In genomic region chr10:96410296-96410695, GRCh38 we compare ENCODE assay signal across 36 cellular contexts. TPM values are rescaled to one million over a fixed set of nuclear protein-coding genes. Genes with fewer than 3 reads are reported as not detected.
"Had no signal": no experiment of that assay in that cellular context is flagged by ENCODE, and none has a peak within 500 bp of the region (broad histone marks: within the 10 kb centered on the region; RNA-seq: fewer than 3 reads in every experiment).

No MANE protein-coding gene starts in this region.

- H3K4me1 Mint-ChIP-seq: activated B cell treated with CpG ODN at 0.5 μM for 24 hours; activated CD4-positive, alpha-beta T cell treated with anti-CD3 and anti-CD28 coated beads for 36 hours; activated CD4-positive, alpha-beta T cell treated with anti-CD3 and anti-CD28 coated beads, Interleukin-2, amount 10 ng/mL, durations not matched to agents 24 days and 14 days; activated T-helper 17 cell treated with anti-CD3 and anti-CD28 coated beads, Interleukin-2, amount 50 U/mL, for 72 hours; T-helper 17 cell had no signal

- H3K36me3 Mint-ChIP-seq: activated CD4-positive, alpha-beta memory T cell treated with anti-CD3 and anti-CD28 coated beads for 36 hours; activated naive CD8-positive, alpha-beta T cell had no signal

- FAIRE-seq: astrocyte, bronchial epithelial cell, colon had no signal

- H3K9me3 ChIP-seq: esophagus muscularis mucosa, gastrocnemius medialis, heart left ventricle had no signal

- H3K4me1 ChIP-seq: foreskin keratinocyte had no signal

- H3K27ac ChIP-seq: brain microvascular endothelial cell, esophagus muscularis mucosa, foreskin keratinocyte, gastrocnemius medialis, heart left ventricle, WERI-Rb-1 had no signal

- H3K4me3 Mint-ChIP-seq: activated B cell treated with CpG ODN at 0.5 μM for 24 hours; activated CD4-positive, alpha-beta memory T cell treated with anti-CD3 and anti-CD28 coated beads for 36 hours; activated CD4-positive, alpha-beta T cell treated with anti-CD3 and anti-CD28 coated beads for 36 hours; activated CD4-positive, alpha-beta T cell treated with anti-CD3 and anti-CD28 coated beads, Interleukin-2, amount 10 ng/mL, durations not matched to agents 24 days and 14 days; activated CD8-positive, alpha-beta T cell treated with anti-CD3 and anti-CD28 coated beads, Interleukin-2, amount 10 ng/mL, durations not matched to agents 7 days and 5 days; activated naive CD8-positive, alpha-beta T cell; activated T-cell treated with anti-CD3 and anti-CD28 coated beads, Interleukin-2, amount 50 U/mL, for 24 hours; activated T-helper 17 cell treated with anti-CD3 and anti-CD28 coated beads, Interleukin-2, amount 50 U/mL, for 72 hours; T-helper 17 cell; T-helper 2 cell treated with Interferon-gamma antibody and Interleukin-4, amounts not matched to agents 5 μg/mL and 100 μg/mL, for 36 hours had no signal

- H3K9me3 Mint-ChIP-seq: activated B cell treated with CpG ODN at 0.5 μM for 24 hours; activated CD4-positive, alpha-beta memory T cell treated with anti-CD3 and anti-CD28 coated beads for 36 hours; activated CD4-positive, alpha-beta T cell treated with anti-CD3 and anti-CD28 coated beads, Interleukin-2, amount 10 ng/mL, durations not matched to agents 24 days and 14 days; activated T-cell treated with anti-CD3 and anti-CD28 coated beads, Interleukin-2, amount 50 U/mL, for 24 hours; activated T-helper 17 cell treated with anti-CD3 and anti-CD28 coated beads, Interleukin-2, amount 50 U/mL, for 72 hours; T-helper 2 cell treated with Interferon-gamma antibody and Interleukin-4, amounts not matched to agents 5 μg/mL and 100 μg/mL, for 36 hours had no signal

- H3K36me3 ChIP-seq: brain microvascular endothelial cell, esophagus muscularis mucosa, gastrocnemius medialis, heart left ventricle, WERI-Rb-1 had no signal

- H3K4me3 ChIP-seq: esophagus muscularis mucosa, gastrocnemius medialis, heart left ventricle had no signal

- H3K27me3 ChIP-seq: brain microvascular endothelial cell had no signal

- DNase-seq: activated B cell treated with CpG ODN at 0.5 μM for 24 hours; activated CD4-positive, alpha-beta memory T cell treated with anti-CD3 and anti-CD28 coated beads for 36 hours; activated CD4-positive, alpha-beta T cell treated with anti-CD3 and anti-CD28 coated beads for 36 hours; activated CD4-positive, alpha-beta T cell treated with anti-CD3 and anti-CD28 coated beads, Interleukin-2, amount 10 ng/mL, durations not matched to agents 24 days and 14 days; activated CD4-positive, CD25-positive, alpha-beta regulatory T cell treated with anti-CD3 and anti-CD28 coated beads, Interleukin-2, amount 50 U/mL, for 72 hours; activated CD8-positive, alpha-beta T cell treated with anti-CD3 and anti-CD28 coated beads, Interleukin-2, amount 10 ng/mL, durations not matched to agents 7 days and 5 days; activated effector memory CD4-positive, alpha-beta T cell treated with Interleukin-2 at 50 U/mL for 16 hours; activated gamma-delta T cell treated with Interleukin-2 at 50 U/mL for 16 hours; activated naive CD4-positive, alpha-beta T cell treated with anti-CD3 and anti-CD28 coated beads, Interleukin-2, amount 50 U/mL, for 16 hours; activated naive CD4-positive, alpha-beta T cell treated with Interleukin-2 at 50 U/mL for 16 hours; activated T-cell treated with anti-CD3 and anti-CD28 coated beads for 4 hours; activated T-cell treated with anti-CD3 and anti-CD28 coated beads, Interleukin-2, amount 50 U/mL, for 24 hours; amniotic stem cell; anterior cingulate cortex; brain microvascular endothelial cell; caudate nucleus; effector memory CD4-positive, alpha-beta T cell; erythroblast; foreskin keratinocyte; gastrocnemius medialis; glutamatergic neuron; heart left ventricle; T-helper 1 cell; T-helper 17 cell; T1000; WERI-Rb-1 had no signal

- H3K27ac Mint-ChIP-seq: activated B cell treated with CpG ODN at 0.5 μM for 24 hours; activated CD4-positive, alpha-beta memory T cell treated with anti-CD3 and anti-CD28 coated beads for 36 hours; activated CD4-positive, alpha-beta T cell treated with anti-CD3 and anti-CD28 coated beads for 36 hours; activated CD4-positive, alpha-beta T cell treated with anti-CD3 and anti-CD28 coated beads, Interleukin-2, amount 10 ng/mL, durations not matched to agents 24 days and 14 days; activated CD8-positive, alpha-beta T cell treated with anti-CD3 and anti-CD28 coated beads, Interleukin-2, amount 10 ng/mL, durations not matched to agents 7 days and 5 days; activated naive CD8-positive, alpha-beta T cell; activated T-cell treated with anti-CD3 and anti-CD28 coated beads, Interleukin-2, amount 50 U/mL, for 24 hours; activated T-helper 17 cell treated with anti-CD3 and anti-CD28 coated beads, Interleukin-2, amount 50 U/mL, for 72 hours; T-helper 17 cell; T-helper 2 cell treated with Interferon-gamma antibody and Interleukin-4, amounts not matched to agents 5 μg/mL and 100 μg/mL, for 36 hours had no signal

- ATAC-seq: activated CD4-positive, alpha-beta T cell treated with anti-CD3 and anti-CD28 coated beads for 36 hours; activated CD8-positive, alpha-beta T cell treated with anti-CD3 and anti-CD28 coated beads, Interleukin-2, amount 10 ng/mL, durations not matched to agents 7 days and 5 days; activated T-helper 17 cell treated with anti-CD3 and anti-CD28 coated beads, Interleukin-2, amount 50 U/mL, for 72 hours; foreskin keratinocyte; gastrocnemius medialis; heart left ventricle; T-helper 17 cell had no signal

RNA-seq across cellular contexts. Expression of gene OPALIN, which starts 51.5 kb away (rescaled TPM):
- total RNA-seq: activated B cell treated with CpG ODN at 0.5 μM for 24 hours; activated CD4-positive, alpha-beta memory T cell treated with anti-CD3 and anti-CD28 coated beads for 36 hours; activated CD4-positive, alpha-beta T cell treated with anti-CD3 and anti-CD28 coated beads for 36 hours; activated CD4-positive, alpha-beta T cell treated with anti-CD3 and anti-CD28 coated beads, Interleukin-2, amount 10 ng/mL, durations not matched to agents 24 days and 14 days; activated CD8-positive, alpha-beta T cell treated with anti-CD3 and anti-CD28 coated beads, Interleukin-2, amount 10 ng/mL, durations not matched to agents 7 days and 5 days; activated T-helper 17 cell treated with anti-CD3 and anti-CD28 coated beads, Interleukin-2, amount 50 U/mL, for 72 hours; astrocyte; bronchial epithelial cell; chondrocyte; dermis microvascular lymphatic vessel endothelial cell; esophagus muscularis mucosa; foreskin keratinocyte; gastrocnemius medialis; T-helper 17 cell had no signal
- polyA plus RNA-seq: adipose tissue, foreskin keratinocyte, heart left ventricle had no signal
